27 cellular contexts compared by ENCODE assay signal in the genomic region with DNA sequence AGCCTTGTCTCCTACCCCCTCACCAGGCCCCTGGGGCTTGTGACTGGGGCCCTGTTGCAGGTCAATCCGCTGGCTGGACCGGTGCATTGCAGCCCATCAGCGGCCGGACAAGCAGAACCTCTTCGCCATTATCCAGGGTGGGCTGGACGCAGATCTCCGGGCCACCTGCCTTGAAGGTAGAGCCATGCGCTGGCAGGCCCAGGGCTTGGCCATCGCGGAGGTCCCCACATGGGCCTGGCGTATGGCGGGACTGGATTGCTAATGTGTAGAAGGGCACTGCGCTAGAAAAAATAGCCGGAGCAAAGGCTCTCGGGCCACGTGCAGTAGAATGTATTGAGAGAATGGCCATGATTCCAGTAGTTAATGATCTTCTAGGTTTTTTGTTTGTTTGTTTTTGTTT.
"Had no signal": no experiment of that assay in that cellular context is flagged by ENCODE, and none has a peak within 500 bp of the region (broad histone marks: within the 10 kb centered on the region; RNA-seq: fewer than 3 reads in every experiment).

No MANE protein-coding gene starts in this region.

- DNase-seq: naive B cell; naive thymus-derived CD8-positive, alpha-beta T cell; occipital lobe; pancreas; psoas muscle; spleen; stimulated activated CD4-positive, alpha-beta T cell treated with anti-CD3 and anti-CD28 coated beads, Interleukin-12 subunit alpha, Interleukin-12 subunit beta, amount 100 ng/mL, for 4 hours; stimulated activated CD4-positive, alpha-beta T cell treated with anti-CD3 and anti-CD28 coated beads, Interleukin-1b, Interleukin-23, amount 100 ng/mL, for 48 hours; stimulated activated CD4-positive, alpha-beta T cell treated with anti-CD3 and anti-CD28 coated beads, Interleukin-4, amount 100 ng/mL, for 1 hour; stimulated activated CD4-positive, alpha-beta T cell treated with anti-CD3 and anti-CD28 coated beads, Interleukin-4, amount 100 ng/mL, for 4 hours; stimulated activated CD8-positive, alpha-beta memory T cell treated with anti-CD3 and anti-CD28 coated beads, Interleukin-4, amount 100 ng/mL, for 48 hours; stimulated activated naive CD4-positive, alpha-beta T cell; stimulated activated naive CD8-positive, alpha-beta T cell treated with anti-CD3 and anti-CD28 coated beads, Interleukin-15, amount 100 ng/mL, for 72 hours; stimulated activated naive CD8-positive, alpha-beta T cell treated with anti-CD3 and anti-CD28 coated beads, Interleukin-15, Interleukin-2, amounts not matched to agents 100 U/mL and 50 U/mL, for 24 hours; substantia nigra; testis; tibial artery; transverse colon; upper lobe of right lung; uterus had no signal

- H3K36me3 ChIP-seq: neural progenitor cell, transverse colon, upper lobe of right lung, uterus had no signal

- FAIRE-seq: pancreas had no signal

- H3K27ac ChIP-seq: neural progenitor cell, pancreas, psoas muscle, skin epidermis, spleen, suprapubic skin, testis, tibial artery, transverse colon, upper lobe of right lung, uterus had no signal

- H3K27me3 ChIP-seq: neural progenitor cell, pancreas, spleen, suprapubic skin, testis, tibial artery, transverse colon, upper lobe of right lung, uterus had no signal

- H3K4me2 ChIP-seq: neural progenitor cell, smooth muscle cell had no signal

- H3K4me1 ChIP-seq: neural progenitor cell, suprapubic skin, testis, uterus had no signal

- H2AFZ ChIP-seq: neural progenitor cell had no signal

- H3K9me3 ChIP-seq: pancreas, psoas muscle, spleen, suprapubic skin, testis, tibial artery, transverse colon, upper lobe of right lung, uterus had no signal

- H3K4me3 ChIP-seq: neural progenitor cell, pancreas, psoas muscle, skin epidermis, smooth muscle cell, spleen, suprapubic skin, testis, tibial artery, transverse colon, upper lobe of right lung, uterus had no signal

- ATAC-seq: naive thymus-derived CD8-positive, alpha-beta T cell; natural killer cell treated with Interleukin-12 subunit alpha and Interleukin-12 subunit beta and Interleukin-15 and Interleukin-18, amount 100 ng/mL, for 72 hours; pancreas; psoas muscle; sciatic nerve; stimulated activated memory B cell treated with anti-CD40 and anti-IgM and Interleukin-4, amounts not matched to agents 10 μg/mL and 1 μg/mL and 100 μg/mL, for 72 hours; stimulated activated naive CD8-positive, alpha-beta T cell treated with anti-CD3 and anti-CD28 coated beads, Interleukin-15, amount 100 ng/mL, for 72 hours; stimulated activated naive CD8-positive, alpha-beta T cell treated with anti-CD3 and anti-CD28 coated beads, Interleukin-15, Interleukin-2, amounts not matched to agents 100 U/mL and 50 U/mL, for 24 hours; upper lobe of right lung had no signal

- H3K9ac ChIP-seq: neural progenitor cell had no signal
